Comparison of ENCODE assay signal across 1 cellular context in the genomic region with DNA sequence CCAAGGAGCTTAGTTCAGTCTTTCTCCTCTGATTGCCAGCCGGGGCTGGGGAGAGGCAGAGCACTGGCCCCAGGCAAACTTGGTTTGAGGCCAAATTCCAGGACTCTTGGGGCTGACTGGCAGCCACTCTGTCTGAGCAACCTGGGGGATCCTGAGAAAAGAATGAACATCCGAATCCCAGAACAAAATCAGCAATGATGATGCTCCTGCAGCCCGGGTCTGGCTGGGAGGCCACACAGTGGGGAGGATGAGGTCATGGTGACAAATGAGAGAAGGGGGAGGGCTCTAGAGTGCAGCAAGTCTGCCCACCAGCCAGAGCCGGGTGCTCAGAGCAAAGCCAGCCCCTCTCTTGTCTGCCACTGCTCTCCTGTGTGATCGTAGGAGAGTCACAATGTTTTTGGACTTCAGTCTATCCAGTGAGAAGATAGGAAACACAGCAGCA.
A peak's percentile ranks its signal among the peaks of the same experiment; 100 is the strongest.
TF ChIP-seq lines count a peak whose summit lies in the region.

No MANE protein-coding gene starts in this region.

TF ChIP-seq in HEK293, 187 proteins besides CTCF, POLR2A, EP300 and RAD21 (continued from another document):
- TF ChIP-seq, protein P1, sequence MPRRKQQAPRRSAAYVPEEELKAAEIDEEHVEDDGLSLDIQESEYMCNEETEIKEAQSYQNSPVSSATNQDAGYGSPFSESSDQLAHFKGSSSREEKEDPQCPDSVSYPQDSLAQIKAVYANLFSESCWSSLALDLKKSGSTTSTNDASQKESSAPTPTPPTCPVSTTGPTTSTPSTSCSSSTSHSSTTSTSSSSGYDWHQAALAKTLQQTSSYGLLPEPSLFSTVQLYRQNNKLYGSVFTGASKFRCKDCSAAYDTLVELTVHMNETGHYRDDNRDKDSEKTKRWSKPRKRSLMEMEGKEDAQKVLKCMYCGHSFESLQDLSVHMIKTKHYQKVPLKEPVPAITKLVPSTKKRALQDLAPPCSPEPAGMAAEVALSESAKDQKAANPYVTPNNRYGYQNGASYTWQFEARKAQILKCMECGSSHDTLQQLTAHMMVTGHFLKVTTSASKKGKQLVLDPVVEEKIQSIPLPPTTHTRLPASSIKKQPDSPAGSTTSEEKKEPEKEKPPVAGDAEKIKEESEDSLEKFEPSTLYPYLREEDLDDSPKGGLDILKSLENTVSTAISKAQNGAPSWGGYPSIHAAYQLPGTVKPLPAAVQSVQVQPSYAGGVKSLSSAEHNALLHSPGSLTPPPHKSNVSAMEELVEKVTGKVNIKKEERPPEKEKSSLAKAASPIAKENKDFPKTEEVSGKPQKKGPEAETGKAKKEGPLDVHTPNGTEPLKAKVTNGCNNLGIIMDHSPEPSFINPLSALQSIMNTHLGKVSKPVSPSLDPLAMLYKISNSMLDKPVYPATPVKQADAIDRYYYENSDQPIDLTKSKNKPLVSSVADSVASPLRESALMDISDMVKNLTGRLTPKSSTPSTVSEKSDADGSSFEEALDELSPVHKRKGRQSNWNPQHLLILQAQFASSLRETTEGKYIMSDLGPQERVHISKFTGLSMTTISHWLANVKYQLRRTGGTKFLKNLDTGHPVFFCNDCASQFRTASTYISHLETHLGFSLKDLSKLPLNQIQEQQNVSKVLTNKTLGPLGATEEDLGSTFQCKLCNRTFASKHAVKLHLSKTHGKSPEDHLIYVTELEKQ (tag by site-specific recombination; IDR thresholded peaks at IDR 0.05; ENCODE audit: borderline replicate concordance): no peak
- no peak for TF ChIP-seq ZNF433 (tag by site-specific recombination; IDR thresholded peaks at IDR 0.05; ENCODE audit: low read depth)
- TF ChIP-seq GLIS1 (tag by site-specific recombination; IDR thresholded peaks at IDR 0.05): peak; percentile 97
- TF ChIP-seq ZNF266 (tag by site-specific recombination; IDR thresholded peaks at IDR 0.05; ENCODE audit: low read depth): no peak
- TF ChIP-seq ZNF555 (tag by site-specific recombination; conservative IDR thresholded peaks at IDR 0.05): no peak
- no peak for TF ChIP-seq MYNN (tag by site-specific recombination; IDR thresholded peaks at IDR 0.05; ENCODE audit: borderline replicate concordance)
- TF ChIP-seq ZNF132 (tag by site-specific recombination; IDR thresholded peaks at IDR 0.05; ENCODE audit: borderline replicate concordance): no peak
- TF ChIP-seq, protein P2, sequence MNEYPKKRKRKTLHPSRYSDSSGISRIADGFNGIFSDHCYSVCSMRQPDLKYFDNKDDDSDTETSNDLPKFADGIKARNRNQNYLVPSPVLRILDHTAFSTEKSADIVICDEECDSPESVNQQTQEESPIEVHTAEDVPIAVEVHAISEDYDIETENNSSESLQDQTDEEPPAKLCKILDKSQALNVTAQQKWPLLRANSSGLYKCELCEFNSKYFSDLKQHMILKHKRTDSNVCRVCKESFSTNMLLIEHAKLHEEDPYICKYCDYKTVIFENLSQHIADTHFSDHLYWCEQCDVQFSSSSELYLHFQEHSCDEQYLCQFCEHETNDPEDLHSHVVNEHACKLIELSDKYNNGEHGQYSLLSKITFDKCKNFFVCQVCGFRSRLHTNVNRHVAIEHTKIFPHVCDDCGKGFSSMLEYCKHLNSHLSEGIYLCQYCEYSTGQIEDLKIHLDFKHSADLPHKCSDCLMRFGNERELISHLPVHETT (tag by site-specific recombination; IDR thresholded peaks at IDR 0.05): no peak
- peak; percentile 58 for TF ChIP-seq ZIC2 (tag by site-specific recombination; IDR thresholded peaks at IDR 0.05)
- TF ChIP-seq ZNF548 (tag by site-specific recombination; IDR thresholded peaks at IDR 0.05): no peak
- 0 out of 2 replicates have a peak, but pooled peaks have one; percentile 33 for TF ChIP-seq ZNF660 (tag by site-specific recombination; IDR thresholded peaks at IDR 0.05)
- TF ChIP-seq HOXA7 (CRISPR knock-in tag; IDR thresholded peaks at IDR 0.05; ENCODE audit: borderline replicate concordance): no peak
- TF ChIP-seq, protein P3, sequence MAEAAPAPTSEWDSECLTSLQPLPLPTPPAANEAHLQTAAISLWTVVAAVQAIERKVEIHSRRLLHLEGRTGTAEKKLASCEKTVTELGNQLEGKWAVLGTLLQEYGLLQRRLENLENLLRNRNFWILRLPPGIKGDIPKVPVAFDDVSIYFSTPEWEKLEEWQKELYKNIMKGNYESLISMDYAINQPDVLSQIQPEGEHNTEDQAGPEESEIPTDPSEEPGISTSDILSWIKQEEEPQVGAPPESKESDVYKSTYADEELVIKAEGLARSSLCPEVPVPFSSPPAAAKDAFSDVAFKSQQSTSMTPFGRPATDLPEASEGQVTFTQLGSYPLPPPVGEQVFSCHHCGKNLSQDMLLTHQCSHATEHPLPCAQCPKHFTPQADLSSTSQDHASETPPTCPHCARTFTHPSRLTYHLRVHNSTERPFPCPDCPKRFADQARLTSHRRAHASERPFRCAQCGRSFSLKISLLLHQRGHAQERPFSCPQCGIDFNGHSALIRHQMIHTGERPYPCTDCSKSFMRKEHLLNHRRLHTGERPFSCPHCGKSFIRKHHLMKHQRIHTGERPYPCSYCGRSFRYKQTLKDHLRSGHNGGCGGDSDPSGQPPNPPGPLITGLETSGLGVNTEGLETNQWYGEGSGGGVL (tag by site-specific recombination; IDR thresholded peaks at IDR 0.05): peak; percentile 54; the same call in 1 of the 2 replicates
- peak; percentile 51; the same call in 1 of the 2 replicates for TF ChIP-seq GLIS2 (tag by site-specific recombination; IDR thresholded peaks at IDR 0.05)
- peak; percentile 75 for TF ChIP-seq ZBTB17 (tag by site-specific recombination; IDR thresholded peaks at IDR 0.05)
- TF ChIP-seq SCRT1 (tag by site-specific recombination; IDR thresholded peaks at IDR 0.05; ENCODE audit: borderline replicate concordance): no peak
- TF ChIP-seq, protein P4, sequence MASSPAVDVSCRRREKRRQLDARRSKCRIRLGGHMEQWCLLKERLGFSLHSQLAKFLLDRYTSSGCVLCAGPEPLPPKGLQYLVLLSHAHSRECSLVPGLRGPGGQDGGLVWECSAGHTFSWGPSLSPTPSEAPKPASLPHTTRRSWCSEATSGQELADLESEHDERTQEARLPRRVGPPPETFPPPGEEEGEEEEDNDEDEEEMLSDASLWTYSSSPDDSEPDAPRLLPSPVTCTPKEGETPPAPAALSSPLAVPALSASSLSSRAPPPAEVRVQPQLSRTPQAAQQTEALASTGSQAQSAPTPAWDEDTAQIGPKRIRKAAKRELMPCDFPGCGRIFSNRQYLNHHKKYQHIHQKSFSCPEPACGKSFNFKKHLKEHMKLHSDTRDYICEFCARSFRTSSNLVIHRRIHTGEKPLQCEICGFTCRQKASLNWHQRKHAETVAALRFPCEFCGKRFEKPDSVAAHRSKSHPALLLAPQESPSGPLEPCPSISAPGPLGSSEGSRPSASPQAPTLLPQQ (tag by site-specific recombination; IDR thresholded peaks at IDR 0.05): no peak
- TF ChIP-seq ZNF133 (tag by site-specific recombination; IDR thresholded peaks at IDR 0.05): no peak
- TF ChIP-seq MEIS1 (CRISPR knock-in tag; IDR thresholded peaks at IDR 0.05; ENCODE audit: borderline replicate concordance): no peak
- no peak for TF ChIP-seq ZNF777 (tag by site-specific recombination; IDR thresholded peaks at IDR 0.05; ENCODE audit: borderline replicate concordance)
- no peak for TF ChIP-seq KLF10 (tag by site-specific recombination; IDR thresholded peaks at IDR 0.05)
- peak; percentile 27; the same call in 1 of the 2 replicates for TF ChIP-seq ZBTB48 (tag by site-specific recombination; IDR thresholded peaks at IDR 0.05)
- TF ChIP-seq ZNF416 (tag by site-specific recombination; IDR thresholded peaks at IDR 0.05): no peak
TF ChIP-seq in HEK293: peak in this region for 11.
